ENCODE assay signal across 32 cellular contexts in genomic region chr6:3823671-3824070, GRCh38. TPM values are rescaled to one million over a fixed set of nuclear protein-coding genes. Genes with fewer than 3 reads are reported as not detected.
DNase-seq lines count a peak whose midpoint lies in the region; FAIRE-seq and TF ChIP-seq lines count a peak whose summit lies in the region.
"Had no signal": no experiment of that assay in that cellular context is flagged by ENCODE, and none has a peak within 500 bp of the region (broad histone marks: within the 10 kb centered on the region; RNA-seq: fewer than 3 reads in every experiment).

No MANE protein-coding gene starts in this region.

- no peaks in the 10 kb centered on the region for H4K20me1 ChIP-seq in keratinocyte (ENCODE audit: control insufficient read depth, extremely low read depth, insufficient read depth, low read length)

- no peak overlapping the region for H2AFZ ChIP-seq in keratinocyte (ENCODE audit: control insufficient read depth, low read length)
- H2AFZ ChIP-seq: hepatocyte, neural progenitor cell had no signal

- no peaks in the 10 kb centered on the region for H3K9me1 ChIP-seq in keratinocyte (ENCODE audit: control insufficient read depth, extremely low read depth, insufficient read depth, low read length)

- H3K4me3 ChIP-seq in ascending aorta (no peak overlapping the region), keratinocyte (ENCODE audit: control insufficient read depth in 2 of 3, extremely low read depth in 1 of 3, insufficient read depth in 2 of 3, low read depth in 1 of 3, low read length in 3 of 3) (no peak overlapping the region), stomach (no peak overlapping the region)
- H3K4me3 ChIP-seq: hepatocyte, K562, neural progenitor cell, right atrium auricular region, spleen, thyroid gland had no signal

- peaks cover 10% of the 10 kb centered on the region for H3K36me3 Mint-ChIP-seq in Calu3 (ENCODE audit: insufficient read depth, unreplicated experiment)
- H3K36me3 Mint-ChIP-seq: neural progenitor cell, T-cell, WTC11 had no signal

- H3K4me1 Mint-ChIP-seq in Calu3 (ENCODE audit: low read depth, unreplicated experiment), result peaks cover 39% of the 10 kb centered on the region
- H3K4me1 Mint-ChIP-seq: activated CD4-positive, alpha-beta T cell treated with anti-CD3 and anti-CD28 coated beads, Interleukin-2, amount 10 ng/mL, durations not matched to agents 24 days and 14 days; T-cell had no signal

- H3K79me2 ChIP-seq in keratinocyte (ENCODE audit: control insufficient read depth, insufficient read depth, low read length), result no peaks in the 10 kb centered on the region
- H3K79me2 ChIP-seq: hepatocyte had no signal

- FAIRE-seq in keratinocyte (lab: Jason Lieb, UNC), result no peak
- FAIRE-seq: A204.1, D721Med, H1, K562 had no signal

- intact Hi-C loops in Calu3 (cut with micrococcal nuclease; ENCODE audit: unreplicated experiment) (no loop called here), ascending aorta (cut with DNase I) (loop anchor here (2.0 kb wide), 1 partner anchor 15 kb away; no protein-coding TSS in a partner anchor), stomach (cut with DNase I; ENCODE audit: low total_unique reads) (loop anchor here (10.0 kb wide), 1 partner anchor 79 kb away; no protein-coding TSS in a partner anchor)

- no peaks in the 10 kb centered on the region for H3K27me3 ChIP-seq in ascending aorta
- no peaks in the 10 kb centered on the region for H3K27me3 ChIP-seq in keratinocyte (ENCODE audit: control insufficient read depth, extremely low read depth, insufficient read depth, low read length)
- H3K27me3 ChIP-seq in stomach, result no peaks in the 10 kb centered on the region
- H3K27me3 ChIP-seq: hepatocyte, neural progenitor cell, right atrium auricular region, spleen, thyroid gland had no signal

- dilution Hi-C loops in keratinocyte (cut with MboI; ENCODE audit: extremely low pct_ligation_motif_present, low sequenced_read_pairs), result no loop called here

- CTCF ChIA-PET in Calu3 (lab: Charles Lee), result no interaction called here

- H3K4me2 ChIP-seq in keratinocyte (ENCODE audit: control insufficient read depth, extremely low read depth, insufficient read depth, low read depth, low read length), result no peak overlapping the region
- H3K4me2 ChIP-seq: hepatocyte, neural progenitor cell had no signal

- H3K4me3 Mint-ChIP-seq in Calu3 (ENCODE audit: low read depth, unreplicated experiment), result no peak overlapping the region
- H3K4me3 Mint-ChIP-seq: activated CD4-positive, alpha-beta T cell treated with anti-CD3 and anti-CD28 coated beads, Interleukin-2, amount 10 ng/mL, durations not matched to agents 24 days and 14 days; neural progenitor cell; T-cell; WTC11 had no signal

- 77 to 87% (median 81%) methylated on average over 6 of the region's 6 CpGs for WGBS in stomach, 5 donors

- no peak for TF ChIP-seq POLR2A in stomach (IDR thresholded peaks at IDR 0.05)

- no peak for TF ChIP-seq EP300 in stomach (IDR thresholded peaks at IDR 0.05)

- H3K9me3 Mint-ChIP-seq in Calu3 (ENCODE audit: low read depth, unreplicated experiment), result no peaks in the 10 kb centered on the region
- H3K9me3 Mint-ChIP-seq: activated CD4-positive, alpha-beta T cell treated with anti-CD3 and anti-CD28 coated beads, Interleukin-2, amount 10 ng/mL, durations not matched to agents 24 days and 14 days; neural progenitor cell; T-cell; WTC11 had no signal

- no peak overlapping the region for H3K9ac ChIP-seq in keratinocyte (ENCODE audit: control insufficient read depth, extremely low read depth, insufficient read depth, low read length)
- H3K9ac ChIP-seq: neural progenitor cell had no signal

- DNase-seq in Calu3 (no peak), ascending aorta (ENCODE audit: low spot score in 2 of 2) (no peak), keratinocyte (ENCODE audit: low read depth, low spot score) (no peak), stomach (no peak), SHP77 (lab: John Stamatoyannopoulos, UW) (no peak), cortex of kidney (lab: John Stamatoyannopoulos, UW) (no peak)
- no peak for DNase-seq in effector CD8-positive, alpha-beta T cell (lab: John Stamatoyannopoulos, UW)
- no peak for DNase-seq in activated T-cell treated with anti-CD3 and anti-CD28 coated beads, Interleukin-2, amount 50 U/mL, for 1 hour
- DNase-seq: activated CD4-positive, alpha-beta T cell treated with anti-CD3 and anti-CD28 coated beads, Interleukin-2, amount 10 ng/mL, durations not matched to agents 24 days and 14 days; activated gamma-delta T cell treated with Interleukin-2 at 50 U/mL for 16 hours; activated T-cell treated with anti-CD3 and anti-CD28 coated beads, Interleukin-2, amount 50 U/mL, for 48 hours; DND-41; GF-D8; NCI-H1105; NCI-H187 treated with DMSO at 0.1 percent for 48 hours; NCI-H2171 treated with DMSO at 0.1 percent for 48 hours; NCI-H510A; RPMI8226; spleen; stimulated activated CD4-positive, alpha-beta T cell treated with anti-CD3 and anti-CD28 coated beads, Interleukin-2, amount 100 ng/mL, for 24 hours; stimulated activated naive CD8-positive, alpha-beta T cell treated with anti-CD3 and anti-CD28 coated beads, Interleukin-15, Interleukin-2, amounts not matched to agents 100 U/mL and 50 U/mL, for 24 hours; T-cell; thyroid gland had no signal

- no peaks in the 10 kb centered on the region for H3K27me3 Mint-ChIP-seq in Calu3 (ENCODE audit: unreplicated experiment)
- H3K27me3 Mint-ChIP-seq: activated CD4-positive, alpha-beta T cell treated with anti-CD3 and anti-CD28 coated beads, Interleukin-2, amount 10 ng/mL, durations not matched to agents 24 days and 14 days; T-cell had no signal

- H3K9me3 ChIP-seq in ascending aorta, result no peaks in the 10 kb centered on the region
- H3K9me3 ChIP-seq in keratinocyte (ENCODE audit: control insufficient read depth, low read depth, low read length), result no peaks in the 10 kb centered on the region
- no peaks in the 10 kb centered on the region for H3K9me3 ChIP-seq in stomach
- H3K9me3 ChIP-seq: right atrium auricular region, spleen, thyroid gland had no signal

- no TSS peak for BruUV-seq in Calu3 (replicated peaks; lab: Mats Ljungman, UMichigan)

- peaks cover 18 to 56% of the 10 kb centered on the region in 2 donors for H3K4me1 ChIP-seq in ascending aorta
- H3K4me1 ChIP-seq in keratinocyte (ENCODE audit: control insufficient read depth, extremely low read depth, insufficient read depth, low read length), result peaks cover 44% of the 10 kb centered on the region
- H3K4me1 ChIP-seq in stomach, result peaks cover 28 to 63% (median 41%) of the 10 kb centered on the region in 4 donors

- no peak for TF ChIP-seq CTCF in Calu3 (IDR thresholded peaks at IDR 0.05; ENCODE audit: unreplicated experiment)
- TF ChIP-seq CTCF in ascending aorta (IDR thresholded peaks at IDR 0.05), result no peak
- no peak for TF ChIP-seq CTCF in keratinocyte (optimal IDR thresholded peaks at IDR 0.05 in 1 of 3, IDR thresholded peaks at IDR 0.05 in 1 of 3, conservative IDR thresholded peaks at IDR 0.05 in 1 of 3; ENCODE audit: extremely low read depth in 1 of 3, insufficient read depth in 2 of 3, low read length in 3 of 3)
- TF ChIP-seq CTCF in stomach (IDR thresholded peaks at IDR 0.05), result no peak

- H3K36me3 ChIP-seq in ascending aorta (no peaks in the 10 kb centered on the region), keratinocyte (ENCODE audit: control insufficient read depth in 2 of 2, extremely low read depth in 1 of 2, insufficient read depth in 2 of 2, low read length in 2 of 2) (no peaks in the 10 kb centered on the region), stomach (no peaks in the 10 kb centered on the region)
- H3K36me3 ChIP-seq: neural progenitor cell, right atrium auricular region, spleen, thyroid gland had no signal

- H3K27ac ChIP-seq in ascending aorta, result peak overlapping the region; percentile 80 to 82
- peak overlapping the region; percentile 19 for H3K27ac ChIP-seq in keratinocyte (ENCODE audit: control insufficient read depth, insufficient read depth, low read length)
- peak overlapping the region in 3 of 5 donors; percentile 65 to 97 (median 91) for H3K27ac ChIP-seq in stomach
- H3K27ac ChIP-seq: neural progenitor cell, spleen had no signal

- peak overlapping the region; percentile 50 for H3K27ac Mint-ChIP-seq in Calu3 (ENCODE audit: unreplicated experiment)
- H3K27ac Mint-ChIP-seq: activated CD4-positive, alpha-beta T cell treated with anti-CD3 and anti-CD28 coated beads, Interleukin-2, amount 10 ng/mL, durations not matched to agents 24 days and 14 days; neural progenitor cell; T-cell; WTC11 had no signal

RNA-seq across cellular contexts. Expression of gene FAM50B, which starts 25.5 kb away (rescaled TPM):
- total RNA-seq in Calu3 (2022), result 5.8 and 7.8 TPM in 2 replicates
- 8.1 TPM for total RNA-seq in ascending aorta
- 3.8 to 4.0 TPM (median 3.9 TPM) in 3 replicates for polyA plus RNA-seq in keratinocyte
- polyA plus RNA-seq in keratinocyte (2011; ENCODE audit: low read depth), result 0.80 TPM
- polyA plus RNA-seq in keratinocyte (2011; cell fraction: cytosol; rRNA removed), result 2.9 and 4.1 TPM in 2 replicates
- polyA plus RNA-seq in keratinocyte (2011; cell fraction: nucleus; rRNA removed), result 3.7 and 3.8 TPM in 2 replicates
- 2.8 and 5.9 TPM in 2 replicates for polyA plus RNA-seq in keratinocyte (2012; ENCODE audit: low replicate concordance)
- polyA minus RNA-seq in keratinocyte, result 0.69 to 1.6 TPM (median 1.1 TPM) in 3 replicates
- 4.8 TPM for polyA minus RNA-seq in keratinocyte (2011; cell fraction: cytosol; rRNA and poly(A)+ RNA removed)
- polyA minus RNA-seq in keratinocyte (2011; cell fraction: nucleus; rRNA and poly(A)+ RNA removed), result 1.7 and 1.8 TPM in 2 replicates
- total RNA-seq in stomach, result 10 to 100 TPM in 1 of 5 donors, 1 to 10 TPM in 3, not detected in 1; 2.0 to 10.9 (median 3.7) TPM
- 10 to 100 TPM in 2 of 3 donors, 1 to 10 TPM in 1; 7.3 to 11.8 (median 11.6) TPM for polyA plus RNA-seq in stomach
- total RNA-seq: HT1080 had no signal

Comparison
In these comparisons a context has a peak if more than half of its experiments do, and no peak if none do; other contexts are left out.
1. H3K27ac ChIP-seq: peak in every context shown above with its lines; median percentile 91 in stomach; 81 in ascending aorta; 19 in keratinocyte.